ENCODE assay signal across 1 cellular context in genomic region chr3:55069950-55070349, GRCh38.
TF ChIP-seq lines count a peak whose summit lies in the region.

No MANE protein-coding gene starts in this region.

TF ChIP-seq in GM23338, 12 proteins besides CTCF, POLR2A, EP300 and RAD21 (continued from another document):
- TF ChIP-seq ZNF331 (CRISPR knock-in tag; IDR thresholded peaks at IDR 0.05; ENCODE audit: low read depth) = no peak
- no peak for TF ChIP-seq ETS1 (IDR thresholded peaks at IDR 0.05)
- no peak for TF ChIP-seq EZH2phosphoT487 (IDR thresholded peaks at IDR 0.05; ENCODE audit: unreplicated experiment)
